Comparison of ENCODE assay signal across 10 cellular contexts in genomic region chr2:9191044-9191481, GRCh38. TPM values are rescaled to one million over a fixed set of nuclear protein-coding genes. Genes with fewer than 3 reads are reported as not detected.
DNase-seq lines count a peak whose midpoint lies in the region; ATAC-seq, FAIRE-seq and TF ChIP-seq lines count a peak whose summit lies in the region.
"Had no signal": no experiment of that assay in that cellular context is flagged by ENCODE, and none has a peak within 500 bp of the region (broad histone marks: within the 10 kb centered on the region; RNA-seq: fewer than 3 reads in every experiment).

No MANE protein-coding gene starts in this region.

- H2AFZ ChIP-seq in neuronal stem cell (ENCODE audit: low read length) = no peak overlapping the region

- peaks cover 5% of the 10 kb centered on the region for H3K27me3 Mint-ChIP-seq in T-helper 2 cell treated with Interferon-gamma antibody and Interleukin-4, amounts not matched to agents 5 μg/mL and 100 μg/mL, for 36 hours (ENCODE audit: low read depth)

- H4K8ac ChIP-seq in neuronal stem cell (ENCODE audit: low read depth, low read length) = no peak overlapping the region

- no CpG with 5 or more reads among the region's 9 CpGs for WGBS in neuronal stem cell (ENCODE audit: extremely low coverage in 2 of 2, insufficient read length in 2 of 2, insufficient replicate concordance in 1 of 2), 2 donors

- no peak overlapping the region for H4K91ac ChIP-seq in neuronal stem cell (ENCODE audit: low read depth, low read length, poor library complexity)

- TF ChIP-seq CTCF in AG09319 (IDR thresholded peaks at IDR 0.05; ENCODE audit: low read depth, low read length) = no peak

- no peak for FAIRE-seq in HTR-8/SVneo (lab: Jason Lieb, UNC)

- no peak overlapping the region for H2BK120ac ChIP-seq in neuronal stem cell (ENCODE audit: low read depth, low read length)

- DNase-seq in AG09319 (ENCODE audit: extremely low read depth, low read depth) (peak; percentile 85), RPMI7951 (ENCODE audit: low read depth) (peak; percentile 98), fibroblast of the conjunctiva (ENCODE audit: low read depth) (peak; percentile 96), neuronal stem cell (ENCODE audit: low spot score) (no peak), HTR-8/SVneo (ENCODE audit: insufficient read length, low spot score) (no peak), NCI-H187 treated with DMSO at 0.1 percent for 48 hours (lab: John Stamatoyannopoulos, UW) (no peak)
- DNase-seq in T-helper 2 cell treated with Interferon-gamma antibody and Interleukin-4, amounts not matched to agents 5 μg/mL and 100 μg/mL, for 36 hours (ENCODE audit: low spot score) = no peak
- DNase-seq: effector CD8-positive, alpha-beta T cell; NCI-H2029 had no signal

- no peak overlapping the region for H2BK15ac ChIP-seq in neuronal stem cell (ENCODE audit: low read length)

- no peak overlapping the region for H2BK12ac ChIP-seq in neuronal stem cell (ENCODE audit: low read length)

- H3K4me3 Mint-ChIP-seq in T-helper 2 cell treated with Interferon-gamma antibody and Interleukin-4, amounts not matched to agents 5 μg/mL and 100 μg/mL, for 36 hours = no peak overlapping the region

- H2AK5ac ChIP-seq in neuronal stem cell (ENCODE audit: low read depth, low read length) = no peak overlapping the region

- H3K79me1 ChIP-seq in neuronal stem cell (ENCODE audit: low read depth, low read length) = no peaks in the 10 kb centered on the region

- H3K36me3 ChIP-seq in neuronal stem cell (replicated peaks in 1 of 2; ENCODE audit: control insufficient read depth in 2 of 2, insufficient read depth in 2 of 2, low read length in 2 of 2) = no peaks in the 10 kb centered on the region

- H3K27ac ChIP-seq in neuronal stem cell (replicated peaks; ENCODE audit: low read length) = no peak overlapping the region

- H3K4me1 Mint-ChIP-seq in T-helper 2 cell treated with Interferon-gamma antibody and Interleukin-4, amounts not matched to agents 5 μg/mL and 100 μg/mL, for 36 hours (ENCODE audit: low read depth) = no peaks in the 10 kb centered on the region

- H3K4me3 ChIP-seq in neuronal stem cell (ENCODE audit: low read length in 2 of 2) = no peak overlapping the region

- no peak overlapping the region for H3K23ac ChIP-seq in neuronal stem cell (ENCODE audit: low read depth, low read length, poor library complexity)

- H3K18ac ChIP-seq in neuronal stem cell (ENCODE audit: low read length) = peak overlapping the region; percentile 16

- no peak overlapping the region for H3K4me2 ChIP-seq in neuronal stem cell (ENCODE audit: insufficient read depth, low read length, poor library complexity, severe bottlenecking)

- H3K36me3 Mint-ChIP-seq in T-helper 2 cell treated with Interferon-gamma antibody and Interleukin-4, amounts not matched to agents 5 μg/mL and 100 μg/mL, for 36 hours (ENCODE audit: low read depth) = no peaks in the 10 kb centered on the region

- peaks cover 0 to 10% (median 0%) of the 10 kb centered on the region in 3 experiments for H3K27me3 ChIP-seq in neuronal stem cell (ENCODE audit: control insufficient read depth in 3 of 3, insufficient read depth in 3 of 3, low read depth in 1 of 3, low read length in 3 of 3)

- H3K9me3 ChIP-seq in neuronal stem cell (replicated peaks in 1 of 2; ENCODE audit: control insufficient read depth in 2 of 2, insufficient read depth in 1 of 2, low read depth in 1 of 2, low read length in 2 of 2) = no peaks in the 10 kb centered on the region

- no peak overlapping the region for H2BK5ac ChIP-seq in neuronal stem cell (ENCODE audit: low read length)

- peaks cover 0 to 2% of the 10 kb centered on the region in 2 donors for H3K4me1 ChIP-seq in neuronal stem cell (ENCODE audit: control insufficient read depth in 2 of 2, insufficient read depth in 1 of 2, low read depth in 1 of 2, low read length in 2 of 2)

- no peak overlapping the region for H3K27ac Mint-ChIP-seq in T-helper 2 cell treated with Interferon-gamma antibody and Interleukin-4, amounts not matched to agents 5 μg/mL and 100 μg/mL, for 36 hours

- H3K9me3 Mint-ChIP-seq in T-helper 2 cell treated with Interferon-gamma antibody and Interleukin-4, amounts not matched to agents 5 μg/mL and 100 μg/mL, for 36 hours = no peaks in the 10 kb centered on the region

- no peak overlapping the region for H3K9ac ChIP-seq in neuronal stem cell (ENCODE audit: low read depth, low read length, poor library complexity)

- ATAC-seq in HG03039 (IDR thresholded peaks at IDR 0.05; ENCODE audit: unreplicated experiment) = no peak

- H3K14ac ChIP-seq in neuronal stem cell (ENCODE audit: low read length) = no peak overlapping the region

- H3K4ac ChIP-seq in neuronal stem cell (ENCODE audit: low read length) = no peak overlapping the region

RNA-seq across cellular contexts. Expression of gene ASAP2, which starts 15.5 kb away (rescaled TPM):
- 40.1 and 46.7 TPM in 2 replicates for total RNA-seq in RPMI7951 (2014; rRNA removed; shearing (Covaris generic))
- polyA plus RNA-seq in neuronal stem cell (2013, experiment 1 of 2) = 24.8 TPM
- 26.3 TPM for polyA plus RNA-seq in neuronal stem cell (2013, experiment 2 of 2)

Comparison
In these comparisons a context has a peak if more than half of its experiments do, and no peak if none do; other contexts are left out.
1. DNase-seq: peak in AG09319 (single experiment), RPMI7951 (single experiment) and fibroblast of the conjunctiva (single experiment); none in neuronal stem cell (single experiment), T-helper 2 cell treated with Interferon-gamma antibody and Interleukin-4, amounts not matched to agents 5 μg/mL and 100 μg/mL, for 36 hours (single experiment), HTR-8/SVneo (single experiment) and NCI-H187 treated with DMSO at 0.1 percent for 48 hours (single experiment).